9 cellular contexts compared by ENCODE assay signal in genomic region chr17:34703533-34703932, GRCh38.
DNase-seq lines count a peak whose midpoint lies in the region; ATAC-seq and TF ChIP-seq lines count a peak whose summit lies in the region.
"Had no signal": no experiment of that assay in that cellular context is flagged by ENCODE, and none has a peak within 500 bp of the region (broad histone marks: within the 10 kb centered on the region; RNA-seq: fewer than 3 reads in every experiment).

No MANE protein-coding gene starts in this region.

- 20% methylated on average over 3 of the region's 3 CpGs for WGBS in hepatocyte (ENCODE audit: low lambda C conversion rate, missing lambda C conversion rate)

- no peaks in the 10 kb centered on the region for H3K9me3 Mint-ChIP-seq in WTC11

- DNase-seq in AG04450 (ENCODE audit: low read depth, low spot score) (peak; percentile 6), HFF-Myc (ENCODE audit: extremely low read depth, low read depth) (peak; percentile 43), WTC11 (ENCODE audit: low spot score) (peak; percentile 85), hepatocyte (ENCODE audit: low spot score) (peak; percentile 72), midbrain (lab: John Stamatoyannopoulos, UW) (no peak)

- TF ChIP-seq CTCF in AG04450 (IDR thresholded peaks at IDR 0.05; ENCODE audit: low read depth, low read length) = no peak
- TF ChIP-seq CTCF in HFF-Myc (IDR thresholded peaks at IDR 0.05; ENCODE audit: low read depth, low read length, missing control alignments) = no peak
- no peak for TF ChIP-seq CTCF in WTC11 (IDR thresholded peaks at IDR 0.05)
- no peak for TF ChIP-seq CTCF in hepatocyte (IDR thresholded peaks at IDR 0.05; ENCODE audit: poor library complexity)

- H3K4me3 ChIP-seq in AG04450 (ENCODE audit: low read depth, low read length) (no peak overlapping the region), HFF-Myc (replicated peaks; ENCODE audit: low read depth, low read length) (no peak overlapping the region), hepatocyte (no peak overlapping the region)
- H3K4me3 ChIP-seq: lung had no signal

- H3K36me3 Mint-ChIP-seq in WTC11 = no peaks in the 10 kb centered on the region

- no peaks in the 10 kb centered on the region for H3K4me1 ChIP-seq in hepatocyte (ENCODE audit: insufficient read depth)

- H3K27me3 ChIP-seq in AG04450 (ENCODE audit: control insufficient read depth, insufficient read depth, low read length) (no peaks in the 10 kb centered on the region), hepatocyte (no peaks in the 10 kb centered on the region)

- H3K36me3 ChIP-seq in hepatocyte (replicated peaks; ENCODE audit: insufficient read depth, low read depth) = no peaks in the 10 kb centered on the region

- H2AFZ ChIP-seq in hepatocyte = no peak overlapping the region

- CTCF ChIA-PET in AG04450 (lab: Charles Lee) (no interaction called here), WTC11 (lab: Charles Lee) (no interaction called here)

- H3K27ac ChIP-seq in AG04450 (ENCODE audit: low read depth, low read length) = no peak overlapping the region
- H3K27ac ChIP-seq in hepatocyte = no peak overlapping the region

- no peak overlapping the region for H3K4me3 Mint-ChIP-seq in WTC11

- POLR2A ChIA-PET in AG04450 (lab: Yijun Ruan, JAX) (no interaction called here), WTC11 (lab: Charles Lee) (no interaction called here)

- peaks cover 23% of the 10 kb centered on the region for H3K27me3 Mint-ChIP-seq in WTC11 (ENCODE audit: low read depth)

- H3K9me2 ChIP-seq in hepatocyte (replicated peaks; ENCODE audit: insufficient read depth) = no peaks in the 10 kb centered on the region

- ATAC-seq in WTC11 = peak; percentile 71
- ATAC-seq in HG03025 (IDR thresholded peaks at IDR 0.05; ENCODE audit: low FRiP score, unreplicated experiment) = no peak
- ATAC-seq in HG02798 (IDR thresholded peaks at IDR 0.05; ENCODE audit: poor library complexity, unreplicated experiment) = no peak
- ATAC-seq in HG03280 (IDR thresholded peaks at IDR 0.05; ENCODE audit: unreplicated experiment) = no peak

- H3K4me1 Mint-ChIP-seq in WTC11 = no peaks in the 10 kb centered on the region

- H3K79me2 ChIP-seq in hepatocyte = no peaks in the 10 kb centered on the region

- no peak overlapping the region for H3K27ac Mint-ChIP-seq in WTC11

- H3K4me2 ChIP-seq in hepatocyte = no peak overlapping the region

- no peaks in the 10 kb centered on the region for H3K9me3 ChIP-seq in AG04450 (ENCODE audit: control insufficient read depth, insufficient read depth, low read length)
- H3K9me3 ChIP-seq in hepatocyte (ENCODE audit: low read depth) = no peaks in the 10 kb centered on the region

- H4K20me1 ChIP-seq in hepatocyte (ENCODE audit: insufficient read depth, poor library complexity, severe bottlenecking) = no peaks in the 10 kb centered on the region

TF ChIP-seq in WTC11, 78 proteins besides CTCF, POLR2A, EP300 and RAD21 (continues in another document):
- TF ChIP-seq CREM (CRISPR knock-in tag; IDR thresholded peaks at IDR 0.05) (peak; percentile 47; the same call in 1 of the 2 replicates), MYBL2 (CRISPR knock-in tag; IDR thresholded peaks at IDR 0.05) (peak; percentile 33; the same call in 1 of the 2 replicates), SMAD3 (CRISPR knock-in tag; IDR thresholded peaks at IDR 0.05; ENCODE audit: borderline replicate concordance) (peak; percentile 79; the same call in 1 of the 2 replicates), ZNF396 (CRISPR knock-in tag; IDR thresholded peaks at IDR 0.05; ENCODE audit: borderline replicate concordance) (no peak), SMAD4 (CRISPR knock-in tag; IDR thresholded peaks at IDR 0.05) (0 out of 2 replicates have a peak, but pooled peaks have one; percentile 55), ZNF121 (CRISPR knock-in tag; IDR thresholded peaks at IDR 0.05) (peak; percentile 66; the same call in 1 of the 2 replicates), RELA (CRISPR knock-in tag; IDR thresholded peaks at IDR 0.05; ENCODE audit: borderline replicate concordance) (0 out of 2 replicates have a peak, but pooled peaks have one; percentile 35), JUN (CRISPR knock-in tag; IDR thresholded peaks at IDR 0.05) (peak; percentile 81; the same call in 1 of the 2 replicates), CREB1 (CRISPR knock-in tag; IDR thresholded peaks at IDR 0.05) (no peak), ZNF532 (CRISPR knock-in tag; IDR thresholded peaks at IDR 0.05; ENCODE audit: borderline replicate concordance) (no peak), ZNF416 (CRISPR knock-in tag; IDR thresholded peaks at IDR 0.05) (no peak)
- TF ChIP-seq, protein P1, sequence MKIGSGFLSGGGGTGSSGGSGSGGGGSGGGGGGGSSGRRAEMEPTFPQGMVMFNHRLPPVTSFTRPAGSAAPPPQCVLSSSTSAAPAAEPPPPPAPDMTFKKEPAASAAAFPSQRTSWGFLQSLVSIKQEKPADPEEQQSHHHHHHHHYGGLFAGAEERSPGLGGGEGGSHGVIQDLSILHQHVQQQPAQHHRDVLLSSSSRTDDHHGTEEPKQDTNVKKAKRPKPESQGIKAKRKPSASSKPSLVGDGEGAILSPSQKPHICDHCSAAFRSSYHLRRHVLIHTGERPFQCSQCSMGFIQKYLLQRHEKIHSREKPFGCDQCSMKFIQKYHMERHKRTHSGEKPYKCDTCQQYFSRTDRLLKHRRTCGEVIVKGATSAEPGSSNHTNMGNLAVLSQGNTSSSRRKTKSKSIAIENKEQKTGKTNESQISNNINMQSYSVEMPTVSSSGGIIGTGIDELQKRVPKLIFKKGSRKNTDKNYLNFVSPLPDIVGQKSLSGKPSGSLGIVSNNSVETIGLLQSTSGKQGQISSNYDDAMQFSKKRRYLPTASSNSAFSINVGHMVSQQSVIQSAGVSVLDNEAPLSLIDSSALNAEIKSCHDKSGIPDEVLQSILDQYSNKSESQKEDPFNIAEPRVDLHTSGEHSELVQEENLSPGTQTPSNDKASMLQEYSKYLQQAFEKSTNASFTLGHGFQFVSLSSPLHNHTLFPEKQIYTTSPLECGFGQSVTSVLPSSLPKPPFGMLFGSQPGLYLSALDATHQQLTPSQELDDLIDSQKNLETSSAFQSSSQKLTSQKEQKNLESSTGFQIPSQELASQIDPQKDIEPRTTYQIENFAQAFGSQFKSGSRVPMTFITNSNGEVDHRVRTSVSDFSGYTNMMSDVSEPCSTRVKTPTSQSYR (CRISPR knock-in tag; IDR thresholded peaks at IDR 0.05) = 0 out of 2 replicates have a peak, but pooled peaks have one; percentile 27
- TF ChIP-seq, protein P2, sequence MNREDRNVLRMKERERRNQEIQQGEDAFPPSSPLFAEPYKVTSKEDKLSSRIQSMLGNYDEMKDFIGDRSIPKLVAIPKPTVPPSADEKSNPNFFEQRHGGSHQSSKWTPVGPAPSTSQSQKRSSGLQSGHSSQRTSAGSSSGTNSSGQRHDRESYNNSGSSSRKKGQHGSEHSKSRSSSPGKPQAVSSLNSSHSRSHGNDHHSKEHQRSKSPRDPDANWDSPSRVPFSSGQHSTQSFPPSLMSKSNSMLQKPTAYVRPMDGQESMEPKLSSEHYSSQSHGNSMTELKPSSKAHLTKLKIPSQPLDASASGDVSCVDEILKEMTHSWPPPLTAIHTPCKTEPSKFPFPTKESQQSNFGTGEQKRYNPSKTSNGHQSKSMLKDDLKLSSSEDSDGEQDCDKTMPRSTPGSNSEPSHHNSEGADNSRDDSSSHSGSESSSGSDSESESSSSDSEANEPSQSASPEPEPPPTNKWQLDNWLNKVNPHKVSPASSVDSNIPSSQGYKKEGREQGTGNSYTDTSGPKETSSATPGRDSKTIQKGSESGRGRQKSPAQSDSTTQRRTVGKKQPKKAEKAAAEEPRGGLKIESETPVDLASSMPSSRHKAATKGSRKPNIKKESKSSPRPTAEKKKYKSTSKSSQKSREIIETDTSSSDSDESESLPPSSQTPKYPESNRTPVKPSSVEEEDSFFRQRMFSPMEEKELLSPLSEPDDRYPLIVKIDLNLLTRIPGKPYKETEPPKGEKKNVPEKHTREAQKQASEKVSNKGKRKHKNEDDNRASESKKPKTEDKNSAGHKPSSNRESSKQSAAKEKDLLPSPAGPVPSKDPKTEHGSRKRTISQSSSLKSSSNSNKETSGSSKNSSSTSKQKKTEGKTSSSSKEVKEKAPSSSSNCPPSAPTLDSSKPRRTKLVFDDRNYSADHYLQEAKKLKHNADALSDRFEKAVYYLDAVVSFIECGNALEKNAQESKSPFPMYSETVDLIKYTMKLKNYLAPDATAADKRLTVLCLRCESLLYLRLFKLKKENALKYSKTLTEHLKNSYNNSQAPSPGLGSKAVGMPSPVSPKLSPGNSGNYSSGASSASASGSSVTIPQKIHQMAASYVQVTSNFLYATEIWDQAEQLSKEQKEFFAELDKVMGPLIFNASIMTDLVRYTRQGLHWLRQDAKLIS (CRISPR knock-in tag; IDR thresholded peaks at IDR 0.05; ENCODE audit: borderline replicate concordance) = no peak
